ENCODE assay signal across 8 cellular contexts in the genomic region with DNA sequence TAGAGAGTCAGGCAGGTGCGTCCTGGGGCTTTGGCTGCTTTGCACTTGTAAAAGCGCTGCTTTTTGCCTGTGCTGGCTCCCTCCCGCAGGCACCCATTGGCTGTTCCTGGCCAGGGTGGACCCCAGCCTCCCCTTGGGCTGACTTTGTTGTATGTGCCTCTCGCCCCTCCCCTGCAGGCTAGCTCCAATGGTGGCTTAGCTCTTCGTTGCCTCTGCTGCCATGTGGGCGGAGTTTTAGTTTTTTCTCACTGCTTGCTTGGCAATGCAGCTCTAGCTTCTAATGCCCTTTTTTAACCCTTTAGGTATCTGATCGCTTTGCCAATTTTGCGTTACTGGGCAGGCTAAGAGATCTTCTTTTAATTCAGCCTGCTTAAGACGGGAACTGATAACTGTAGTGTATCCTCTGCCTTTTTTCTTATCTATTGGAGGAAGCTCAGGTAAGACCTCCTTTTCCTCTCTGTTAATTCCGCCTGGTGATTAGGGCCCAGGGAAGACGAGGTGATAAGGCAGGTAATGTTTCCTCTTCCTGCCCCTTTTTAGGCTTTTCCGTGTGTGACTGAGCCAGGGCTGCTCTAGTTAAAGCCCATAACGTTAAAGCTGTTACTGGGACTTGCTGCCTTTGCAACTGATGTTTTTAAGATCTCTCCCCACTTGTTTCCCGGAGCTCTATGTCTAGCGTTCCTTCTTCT. TPM values are rescaled to one million over a fixed set of nuclear protein-coding genes. Genes with fewer than 3 reads are reported as not detected.
DNase-seq lines count a peak whose midpoint lies in the region; ATAC-seq and TF ChIP-seq lines count a peak whose summit lies in the region.

No MANE protein-coding gene starts in this region.

- ATAC-seq in CD4-positive, CD25-positive, alpha-beta regulatory T cell (ENCODE audit: low read depth in 2 of 2): no peak
- no peak for ATAC-seq in activated naive CD8-positive, alpha-beta T cell treated with anti-CD3 and anti-CD28 coated beads, Interleukin-2, amount 10 ng/mL, durations not matched to agents 7 days and 5 days (ENCODE audit: low read depth)
- ATAC-seq in GM18858 (IDR thresholded peaks at IDR 0.05; ENCODE audit: unreplicated experiment): no peak
- ATAC-seq in HG03039 (IDR thresholded peaks at IDR 0.05; ENCODE audit: unreplicated experiment): no peak

- H3K4me3 Mint-ChIP-seq in CD4-positive, CD25-positive, alpha-beta regulatory T cell: peak overlapping the region in 3 of 4 donors; percentile 47 to 55 (median 52)
- H3K4me3 Mint-ChIP-seq in activated naive CD8-positive, alpha-beta T cell treated with anti-CD3 and anti-CD28 coated beads, Interleukin-2, amount 10 ng/mL, durations not matched to agents 7 days and 5 days: peak overlapping the region; percentile 31
- H3K4me3 Mint-ChIP-seq in mesothelial cell of epicardium: peak overlapping the region; percentile 56

- H3K27me3 ChIP-seq in CD4-positive, CD25-positive, alpha-beta regulatory T cell (ENCODE audit: control insufficient read depth, insufficient read depth, low read length): peaks cover 9% of the 10 kb centered on the region

- no peaks in the 10 kb centered on the region for H3K4me1 ChIP-seq in CD4-positive, CD25-positive, alpha-beta regulatory T cell (ENCODE audit: control insufficient read depth, insufficient read depth, low read length, poor library complexity, severe bottlenecking)

- TF ChIP-seq CTCF in mesothelial cell of epicardium (IDR thresholded peaks at IDR 0.05; ENCODE audit: unreplicated experiment): no peak

- POLR2A ChIA-PET in activated naive CD8-positive, alpha-beta T cell treated with anti-CD3 and anti-CD28 coated beads, Interleukin-2, amount 10 ng/mL, durations not matched to agents 7 days and 5 days (lab: Charles Lee): no interaction called here

- peaks cover 0 to 21% (median 4%) of the 10 kb centered on the region in 4 donors for H3K4me1 Mint-ChIP-seq in CD4-positive, CD25-positive, alpha-beta regulatory T cell
- H3K4me1 Mint-ChIP-seq in activated naive CD8-positive, alpha-beta T cell treated with anti-CD3 and anti-CD28 coated beads, Interleukin-2, amount 10 ng/mL, durations not matched to agents 7 days and 5 days: peaks cover 18% of the 10 kb centered on the region
- H3K4me1 Mint-ChIP-seq in mesothelial cell of epicardium: peaks cover 16% of the 10 kb centered on the region

- H3K27ac ChIP-seq in CD4-positive, CD25-positive, alpha-beta regulatory T cell (ENCODE audit: insufficient read depth, low read length, poor library complexity, severe bottlenecking): no peak overlapping the region

- H3K9me3 Mint-ChIP-seq in CD4-positive, CD25-positive, alpha-beta regulatory T cell: no peaks in the 10 kb centered on the region
- H3K9me3 Mint-ChIP-seq in activated naive CD8-positive, alpha-beta T cell treated with anti-CD3 and anti-CD28 coated beads, Interleukin-2, amount 10 ng/mL, durations not matched to agents 7 days and 5 days: no peaks in the 10 kb centered on the region
- no peaks in the 10 kb centered on the region for H3K9me3 Mint-ChIP-seq in mesothelial cell of epicardium

- H3K27me3 Mint-ChIP-seq in CD4-positive, CD25-positive, alpha-beta regulatory T cell: peaks cover 30% of the 10 kb centered on the region
- peaks cover 7% of the 10 kb centered on the region for H3K27me3 Mint-ChIP-seq in activated naive CD8-positive, alpha-beta T cell treated with anti-CD3 and anti-CD28 coated beads, Interleukin-2, amount 10 ng/mL, durations not matched to agents 7 days and 5 days
- peaks cover 43% of the 10 kb centered on the region for H3K27me3 Mint-ChIP-seq in mesothelial cell of epicardium (ENCODE audit: low read depth)

- no peaks in the 10 kb centered on the region for H3K36me3 Mint-ChIP-seq in CD4-positive, CD25-positive, alpha-beta regulatory T cell
- H3K36me3 Mint-ChIP-seq in activated naive CD8-positive, alpha-beta T cell treated with anti-CD3 and anti-CD28 coated beads, Interleukin-2, amount 10 ng/mL, durations not matched to agents 7 days and 5 days: no peaks in the 10 kb centered on the region
- no peaks in the 10 kb centered on the region for H3K36me3 Mint-ChIP-seq in mesothelial cell of epicardium

- no peaks in the 10 kb centered on the region for H3K36me3 ChIP-seq in CD4-positive, CD25-positive, alpha-beta regulatory T cell (ENCODE audit: control insufficient read depth, insufficient read depth, low read length)

- no peak overlapping the region for H3K4me3 ChIP-seq in CD4-positive, CD25-positive, alpha-beta regulatory T cell (ENCODE audit: low read depth, low read length)

- no peaks in the 10 kb centered on the region for H3K9me3 ChIP-seq in CD4-positive, CD25-positive, alpha-beta regulatory T cell (ENCODE audit: control insufficient read depth in 2 of 2, low read length in 2 of 2)

- peak; percentile 1 to 8 (median 7) for DNase-seq in CD4-positive, CD25-positive, alpha-beta regulatory T cell
- peak; percentile 17 for DNase-seq in HuH-7 (ENCODE audit: low spot score)
- DNase-seq in activated naive CD8-positive, alpha-beta T cell treated with anti-CD3 and anti-CD28 coated beads, Interleukin-2, amount 10 ng/mL, durations not matched to agents 7 days and 5 days: no peak
- DNase-seq in mesothelial cell of epicardium (ENCODE audit: low spot score in 2 of 2, unreplicated experiment in 2 of 2): peak in 1 of 2 experiments; percentile 65
- no peak for DNase-seq in GOT3 (lab: John Stamatoyannopoulos, UW)
- no peak for DNase-seq in NCI-H526 treated with DMSO at 0.1 percent for 48 hours (lab: John Stamatoyannopoulos, UW)

- H3K27ac Mint-ChIP-seq in CD4-positive, CD25-positive, alpha-beta regulatory T cell: peak overlapping the region in 1 of 3 donors; percentile 22
- no peak overlapping the region for H3K27ac Mint-ChIP-seq in activated naive CD8-positive, alpha-beta T cell treated with anti-CD3 and anti-CD28 coated beads, Interleukin-2, amount 10 ng/mL, durations not matched to agents 7 days and 5 days
- H3K27ac Mint-ChIP-seq in mesothelial cell of epicardium: no peak overlapping the region

RNA-seq across cellular contexts. Expression of gene GLYATL1, which starts 11.8 kb away (rescaled TPM):
- total RNA-seq in CD4-positive, CD25-positive, alpha-beta regulatory T cell: not detected
- polyA plus RNA-seq in CD4-positive, CD25-positive, alpha-beta regulatory T cell: not detected
- total RNA-seq in activated naive CD8-positive, alpha-beta T cell treated with anti-CD3 and anti-CD28 coated beads, Interleukin-2, amount 10 ng/mL, durations not matched to agents 7 days and 5 days: not detected
- total RNA-seq in mesothelial cell of epicardium: 0.25 to 0.89 TPM (median 0.33 TPM) in 3 replicates

Comparison
In these comparisons a context has a peak if more than half of its experiments do, and no peak if none do; other contexts are left out.
1. DNase-seq: peak in CD4-positive, CD25-positive, alpha-beta regulatory T cell (3 of 3) and HuH-7 (single experiment); none in activated naive CD8-positive, alpha-beta T cell treated with anti-CD3 and anti-CD28 coated beads, Interleukin-2, amount 10 ng/mL, durations not matched to agents 7 days and 5 days (single experiment), GOT3 (single experiment) and NCI-H526 treated with DMSO at 0.1 percent for 48 hours (single experiment).
2. Peak in every context shown above with its lines, with median percentiles within 50 percentile points of each other: H3K4me3 Mint-ChIP-seq.